8 cellular contexts compared by ENCODE assay signal in the genomic region with DNA sequence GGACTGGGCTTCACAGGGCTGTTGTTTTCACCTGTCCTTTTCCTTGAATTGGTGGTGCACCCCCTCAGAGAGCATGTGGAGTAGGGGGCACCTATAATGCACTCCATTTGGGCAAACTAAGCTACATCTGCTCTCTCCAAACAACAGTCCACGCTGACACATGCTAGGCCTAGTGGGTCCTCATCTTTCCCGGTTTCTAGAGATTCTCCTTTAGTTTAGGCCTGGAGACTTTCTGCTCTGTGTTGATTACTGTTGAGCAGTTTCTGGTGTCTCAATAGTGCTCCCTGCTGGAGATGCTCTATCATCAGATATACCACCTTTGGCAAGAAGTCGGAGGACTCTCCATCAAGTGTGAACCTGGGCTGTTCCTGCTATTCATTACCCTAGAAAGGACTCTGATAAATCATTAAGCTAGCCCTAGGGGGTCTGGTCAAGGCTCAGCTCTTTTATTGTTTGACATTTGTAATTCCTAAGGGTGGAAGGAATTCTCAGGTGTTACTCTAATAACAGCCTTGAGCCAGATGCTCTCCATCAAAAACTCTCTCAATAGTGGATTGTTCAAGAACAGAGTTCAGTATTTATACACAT.
DNase-seq lines count a peak whose midpoint lies in the region; ATAC-seq, FAIRE-seq and TF ChIP-seq lines count a peak whose summit lies in the region.

No MANE protein-coding gene starts in this region.

- H3K36me3 ChIP-seq in Panc1 (ENCODE audit: control insufficient read depth, insufficient read depth, low read length) (no peaks in the 10 kb centered on the region), pancreas (no peaks in the 10 kb centered on the region)

- ATAC-seq in GM19035 (IDR thresholded peaks at IDR 0.05; ENCODE audit: unreplicated experiment) (peak; percentile 96), HG03342 (IDR thresholded peaks at IDR 0.05; ENCODE audit: unreplicated experiment) (peak; percentile 95), Panc1 (peak; percentile 92), pancreas (peak; percentile 55 to 89 (median 86))
- ATAC-seq in activated T-helper 17 cell treated with anti-CD3 and anti-CD28 coated beads, Interleukin-2, amount 50 U/mL, for 72 hours (replicated peaks) = peak; percentile 98

- H3K27ac Mint-ChIP-seq in activated T-helper 17 cell treated with anti-CD3 and anti-CD28 coated beads, Interleukin-2, amount 50 U/mL, for 72 hours = peak overlapping the region; percentile 47

- H3K4me3 ChIP-seq in Panc1 (ENCODE audit: low read depth in 2 of 2, low read length in 2 of 2) (no peak overlapping the region), foreskin fibroblast (ENCODE audit: low read depth in 1 of 2, low read length in 2 of 2) (no peak overlapping the region), pancreas (no peak overlapping the region)

- in situ Hi-C loops in Panc1 (cut with HindIII; ENCODE audit: low pct_unique_long_range_greater_than_20kb, low sequenced_read_pairs) = no loop called here

- POLR2A ChIA-PET in Panc1 (lab: Charles Lee) = no interaction called here

- no peaks in the 10 kb centered on the region for H3K36me3 Mint-ChIP-seq in activated T-helper 17 cell treated with anti-CD3 and anti-CD28 coated beads, Interleukin-2, amount 50 U/mL, for 72 hours (ENCODE audit: low read depth)

- 7 to 14% methylated on average over 3 of the region's 3 CpGs for WGBS in pancreas, 2 donors

- CTCF ChIA-PET in Panc1 (lab: Charles Lee) = interaction anchor here (1.5 kb wide), 1 partner anchor 66 kb away, joined by 4 read pairs; no protein-coding TSS in a partner anchor

- no peak for FAIRE-seq in pancreas (lab: Jason Lieb, UNC)

- TF ChIP-seq CTCF in Panc1 (IDR thresholded peaks at IDR 0.05) (peak; percentile 74), foreskin fibroblast (IDR thresholded peaks at IDR 0.05; ENCODE audit: low read depth, low read length) (peak; percentile 78), pancreas (IDR thresholded peaks at IDR 0.05) (peak in 1 of 4 donors; percentile 35)

- BruUV-seq in Panc1 (replicated peaks; lab: Mats Ljungman, UMichigan) = no TSS peak

- peaks cover 5% of the 10 kb centered on the region for H3K9me3 Mint-ChIP-seq in activated T-helper 17 cell treated with anti-CD3 and anti-CD28 coated beads, Interleukin-2, amount 50 U/mL, for 72 hours

- H3K27me3 Mint-ChIP-seq in activated T-helper 17 cell treated with anti-CD3 and anti-CD28 coated beads, Interleukin-2, amount 50 U/mL, for 72 hours = peaks cover 15% of the 10 kb centered on the region

- intact Hi-C loops in Panc1 (cut with micrococcal nuclease; ENCODE audit: unreplicated experiment) (loop anchor here (2.0 to 10.0 kb wide), 2 partner anchors 67 to 129 kb away; no protein-coding TSS in a partner anchor), pancreas (cut with DNase I) (no loop called here)

- H3K4me3 Mint-ChIP-seq in activated T-helper 17 cell treated with anti-CD3 and anti-CD28 coated beads, Interleukin-2, amount 50 U/mL, for 72 hours = peak overlapping the region; percentile 47

- H3K4me1 ChIP-seq in Panc1 (ENCODE audit: control insufficient read depth, insufficient read depth, low read length) = no peaks in the 10 kb centered on the region
- H3K4me1 ChIP-seq in pancreas = no peaks in the 10 kb centered on the region

- no peak overlapping the region for H3K27ac ChIP-seq in Panc1 (ENCODE audit: low read length)
- no peak overlapping the region for H3K27ac ChIP-seq in pancreas

- peaks cover 14% of the 10 kb centered on the region for H3K4me1 Mint-ChIP-seq in activated T-helper 17 cell treated with anti-CD3 and anti-CD28 coated beads, Interleukin-2, amount 50 U/mL, for 72 hours

- DNase-seq in CD1c-positive myeloid dendritic cell (ENCODE audit: extremely low spot score) (peak; percentile 80), Panc1 (ENCODE audit: low read depth, low spot score) (peak; percentile 74), foreskin fibroblast (peak; percentile 45 to 85), pancreas (peak in 3 of 6 donors; percentile 22 to 31 (median 25)), OCI-M2 (lab: John Stamatoyannopoulos, UW; ENCODE audit: unreplicated experiment) (no peak)

- H3K9me3 ChIP-seq in Panc1 (ENCODE audit: control insufficient read depth, insufficient read depth, low read depth, low read length) (no peaks in the 10 kb centered on the region), pancreas (no peaks in the 10 kb centered on the region)

- peaks cover 4% of the 10 kb centered on the region; the same call in 1 of the 2 replicates for H3K27me3 ChIP-seq in Panc1 (ENCODE audit: control insufficient read depth, insufficient read depth, low read length)
- no peaks in the 10 kb centered on the region for H3K27me3 ChIP-seq in pancreas
